14 cellular contexts compared by ENCODE assay signal in the genomic region with DNA sequence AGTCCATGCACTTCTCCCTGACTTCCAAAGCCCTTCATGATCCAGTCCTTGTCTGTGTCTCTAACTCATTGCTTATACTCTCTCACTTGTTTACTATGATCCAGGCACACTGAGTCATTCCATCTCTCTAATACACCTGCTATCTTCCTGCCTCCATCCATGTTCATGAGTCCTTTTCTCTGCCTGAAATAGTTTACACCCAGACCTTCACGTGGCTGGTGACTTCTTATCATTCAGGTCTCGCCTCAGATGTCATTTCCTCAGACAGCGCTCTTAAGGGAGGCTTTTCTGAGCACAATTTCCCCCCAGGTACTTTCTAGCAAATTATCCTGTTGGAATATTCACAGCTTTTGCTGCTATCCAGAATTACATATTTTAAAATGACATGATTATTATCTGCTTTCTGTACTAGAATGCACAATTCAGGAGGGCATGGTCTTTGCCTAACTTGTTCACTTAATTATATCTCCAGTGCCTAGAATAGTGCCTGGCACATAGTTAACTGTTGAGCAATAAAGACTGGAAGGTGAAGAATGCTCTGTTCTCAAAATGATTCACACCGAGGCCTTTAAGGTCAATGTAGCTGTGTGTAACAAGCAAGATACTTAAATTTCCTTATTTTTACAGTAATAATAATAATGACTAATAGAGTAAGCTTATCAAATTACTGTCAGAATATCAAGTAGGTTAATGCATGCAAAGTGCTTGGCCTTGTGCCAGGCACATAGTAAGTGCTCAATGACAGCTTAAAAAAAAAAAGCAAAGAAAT.
"Had no signal": no experiment of that assay in that cellular context is flagged by ENCODE, and none has a peak within 500 bp of the region (broad histone marks: within the 10 kb centered on the region; RNA-seq: fewer than 3 reads in every experiment).

No MANE protein-coding gene starts in this region.

- H3K4me1 ChIP-seq: prostate gland, sigmoid colon, upper lobe of right lung had no signal

- H3K9me3 ChIP-seq: prostate gland, sigmoid colon, upper lobe of right lung had no signal

- H3K36me3 ChIP-seq: heart left ventricle, prostate gland, sigmoid colon, upper lobe of right lung had no signal

- H3K27me3 ChIP-seq: heart left ventricle, sigmoid colon, upper lobe of right lung had no signal

- ATAC-seq: SK-N-SH treated with all-trans-retinoic acid at 6 μM for 48 hours, T-helper 17 cell, upper lobe of right lung had no signal

- H3K27ac ChIP-seq: heart left ventricle, prostate gland, sigmoid colon, upper lobe of right lung had no signal

- DNase-seq: activated CD4-positive, alpha-beta T cell treated with anti-CD3 and anti-CD28 coated beads, Interleukin-2, amount 50 U/mL, for 1 hour; activated CD4-positive, CD25-positive, alpha-beta regulatory T cell; activated naive CD4-positive, alpha-beta T cell treated with anti-CD3 and anti-CD28 coated beads, Interleukin-2, amount 50 U/mL, for 16 hours; amniotic stem cell; heart left ventricle; islet precursor cell; occipital lobe; sigmoid colon; stimulated activated CD4-positive, alpha-beta T cell treated with anti-CD3 and anti-CD28 coated beads, Interleukin-12 subunit alpha, Interleukin-12 subunit beta, amount 100 ng/mL, for 4 hours; stimulated activated naive CD4-positive, alpha-beta T cell treated with Interleukin-2 at 50 U/mL for 16 hours; T-helper 17 cell; upper lobe of right lung had no signal

- H3K4me3 ChIP-seq: heart left ventricle, prostate gland, sigmoid colon, upper lobe of right lung had no signal
